1 cellular context compared by ENCODE assay signal in genomic region chr9:10633785-10634184, GRCh38.
TF ChIP-seq lines count a peak whose summit lies in the region.

No MANE protein-coding gene starts in this region.

TF ChIP-seq in GM23338, 12 proteins besides CTCF, POLR2A, EP300 and RAD21 (continued from another document):
- TF ChIP-seq ZNF462 (CRISPR knock-in tag; IDR thresholded peaks at IDR 0.05): no peak
- no peak for TF ChIP-seq ZNF114 (CRISPR knock-in tag; IDR thresholded peaks at IDR 0.05)
- no peak for TF ChIP-seq STAT1 (IDR thresholded peaks at IDR 0.05; ENCODE audit: unreplicated experiment)
- no peak for TF ChIP-seq REST (IDR thresholded peaks at IDR 0.05; ENCODE audit: unreplicated experiment)
